ENCODE assay signal across 16 cellular contexts in the genomic region with DNA sequence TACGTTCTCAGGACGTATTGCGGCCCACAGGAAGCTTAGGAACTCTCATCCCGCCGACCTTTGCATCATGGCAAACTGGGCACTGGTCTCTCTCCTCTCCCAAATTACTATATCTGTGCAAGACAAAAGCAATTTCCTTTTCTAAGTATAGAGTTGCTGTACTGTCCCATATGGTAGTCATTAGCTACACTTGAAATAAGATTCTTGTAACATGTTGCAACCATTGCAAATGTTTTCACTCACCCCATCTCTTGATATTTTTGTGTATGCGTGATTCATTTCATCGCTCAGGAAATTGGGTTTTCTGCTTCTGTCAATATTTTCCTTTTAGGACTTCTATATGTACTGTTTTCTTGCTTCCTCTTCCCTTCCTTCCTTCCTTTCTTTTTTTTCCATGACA. TPM values are rescaled to one million over a fixed set of nuclear protein-coding genes. Genes with fewer than 3 reads are reported as not detected.
DNase-seq lines count a peak whose midpoint lies in the region; ATAC-seq lines count a peak whose summit lies in the region.
"Had no signal": no experiment of that assay in that cellular context is flagged by ENCODE, and none has a peak within 500 bp of the region (broad histone marks: within the 10 kb centered on the region; RNA-seq: fewer than 3 reads in every experiment).

No MANE protein-coding gene starts in this region.

- peak overlapping the region; percentile 44 for H3K9ac ChIP-seq in mesenchymal stem cell (ENCODE audit: low read length)

- no peak for ATAC-seq in GM21619 (IDR thresholded peaks at IDR 0.05; ENCODE audit: unreplicated experiment)
- ATAC-seq: HCT116 had no signal

- DNase-seq in EH (ENCODE audit: low read depth) (peak; percentile 60), RPMI7951 (ENCODE audit: low read depth) (peak; percentile 57), fibroblast of gingiva (ENCODE audit: low read depth) (peak; percentile 80), mesenchymal stem cell (no peak), HUDEP-2 (lab: John Stamatoyannopoulos, UW; ENCODE audit: unreplicated experiment in 76 of 76) (no peak), UCSD-AML1 (lab: John Stamatoyannopoulos, UW; ENCODE audit: unreplicated experiment) (no peak), DMS53 (lab: John Stamatoyannopoulos, UW) (no peak)
- DNase-seq: NCI-H1436; NCI-H2081 treated with DMSO at 0.1 percent for 48 hours; NCI-H2227 treated with DMSO at 0.1 percent for 48 hours; NCI-H526 treated with DMSO at 0.1 percent for 48 hours; NK-92 treated with Interleukin-12 subunit alpha and Interleukin-12 subunit beta, amount 100 ng/mL, for 24 hours had no signal

- H2AK5ac ChIP-seq in mesenchymal stem cell (ENCODE audit: low read length, severe bottlenecking), result no peak overlapping the region

- H3K4ac ChIP-seq in mesenchymal stem cell (ENCODE audit: low read depth in 1 of 2, low read length in 2 of 2), result no peak overlapping the region

- no peaks in the 10 kb centered on the region for H3K9me3 ChIP-seq in mesenchymal stem cell (ENCODE audit: control insufficient read depth, low read length)

- WGBS in mesenchymal stem cell, result 92% methylated on average over 2 of the region's 7 CpGs

- H3K4me2 ChIP-seq in mesenchymal stem cell (ENCODE audit: low read length, poor library complexity, severe bottlenecking), result no peak overlapping the region

- H4K8ac ChIP-seq in mesenchymal stem cell (ENCODE audit: low read length), result no peak overlapping the region

- H3K27ac ChIP-seq in mesenchymal stem cell (ENCODE audit: low read length, poor library complexity, severe bottlenecking), result no peak overlapping the region
- H3K27ac ChIP-seq: C4-2B had no signal

- no peak overlapping the region for H2AFZ ChIP-seq in mesenchymal stem cell (ENCODE audit: low read depth, low read length)

- H2BK15ac ChIP-seq in mesenchymal stem cell (ENCODE audit: low read depth, poor library complexity, severe bottlenecking), result no peak overlapping the region

- H2BK120ac ChIP-seq in mesenchymal stem cell (ENCODE audit: low read depth, low read length), result no peak overlapping the region

- H3K18ac ChIP-seq in mesenchymal stem cell (ENCODE audit: low read depth in 1 of 2, low read length in 2 of 2), result no peak overlapping the region

- H3K4me3 ChIP-seq in mesenchymal stem cell (ENCODE audit: insufficient read depth in 1 of 2, low read depth in 1 of 2, low read length in 2 of 2), result no peak overlapping the region
- H3K4me3 ChIP-seq: K562 had no signal

- peaks cover 0 to 2% of the 10 kb centered on the region in 2 experiments for H3K27me3 ChIP-seq in mesenchymal stem cell (ENCODE audit: control insufficient read depth in 1 of 2, insufficient read depth in 1 of 2, low read length in 2 of 2)

- no peaks in the 10 kb centered on the region for H3K4me1 ChIP-seq in mesenchymal stem cell (ENCODE audit: control insufficient read depth, insufficient read depth, low read depth, low read length)

- H2BK5ac ChIP-seq in mesenchymal stem cell (ENCODE audit: low read depth, low read length, poor library complexity, severe bottlenecking), result no peak overlapping the region

- H3K14ac ChIP-seq in mesenchymal stem cell (ENCODE audit: low read length in 2 of 2), result no peak overlapping the region

- no peaks in the 10 kb centered on the region for H3K79me1 ChIP-seq in mesenchymal stem cell (replicated peaks; ENCODE audit: low read length, poor library complexity, severe bottlenecking)

- H4K91ac ChIP-seq in mesenchymal stem cell (ENCODE audit: low read length), result no peak overlapping the region

- no peak overlapping the region for H2BK12ac ChIP-seq in mesenchymal stem cell (ENCODE audit: low read length in 2 of 2)

- H3K36me3 ChIP-seq in mesenchymal stem cell (ENCODE audit: control insufficient read depth in 1 of 2, insufficient read depth in 2 of 2, low read depth in 1 of 2, low read length in 2 of 2), result no peaks in the 10 kb centered on the region

- no peak overlapping the region for H3K23ac ChIP-seq in mesenchymal stem cell (ENCODE audit: low read length in 2 of 2)

RNA-seq across cellular contexts. Expression of a gene that starts 15.7 kb away (rescaled TPM):
- 24.6 and 37.5 TPM in 2 replicates for total RNA-seq in RPMI7951 (2014; rRNA removed; shearing (Covaris generic))
- polyA plus RNA-seq in mesenchymal stem cell (2013, experiment 1 of 2), result 132 TPM
- 133 TPM for polyA plus RNA-seq in mesenchymal stem cell (2013, experiment 2 of 2)

RNA-seq across cellular contexts. Expression of a gene that starts 20.9 kb away (rescaled TPM):
- total RNA-seq in RPMI7951 (2014; rRNA removed; shearing (Covaris generic)), result 24.2 and 25.0 TPM in 2 replicates
- 65.4 TPM for polyA plus RNA-seq in mesenchymal stem cell (2013, experiment 1 of 2)
- 64.8 TPM for polyA plus RNA-seq in mesenchymal stem cell (2013, experiment 2 of 2)

RNA-seq across cellular contexts. Expression of a gene that starts 51.7 kb away (rescaled TPM):
- 25.3 and 28.8 TPM in 2 replicates for total RNA-seq in RPMI7951 (2014; rRNA removed; shearing (Covaris generic))
- polyA plus RNA-seq in mesenchymal stem cell (2013, experiment 1 of 2), result 30.5 TPM
- 36.0 TPM for polyA plus RNA-seq in mesenchymal stem cell (2013, experiment 2 of 2)

RNA-seq across cellular contexts. Expression of a gene that starts 57.6 kb away (rescaled TPM):
- total RNA-seq in RPMI7951 (2014; rRNA removed; shearing (Covaris generic)), result 18.0 and 27.3 TPM in 2 replicates
- 64.4 TPM for polyA plus RNA-seq in mesenchymal stem cell (2013, experiment 1 of 2)
- 66.8 TPM for polyA plus RNA-seq in mesenchymal stem cell (2013, experiment 2 of 2)

Comparison
In these comparisons a context has a peak if more than half of its experiments do, and no peak if none do; other contexts are left out.
1. DNase-seq: peak in EH (single experiment), RPMI7951 (single experiment) and fibroblast of gingiva (single experiment); none in mesenchymal stem cell (single experiment), HUDEP-2 (0 of 76), UCSD-AML1 (single experiment) and DMS53 (single experiment).